Comparison of ENCODE assay signal across 8 cellular contexts in the genomic region with DNA sequence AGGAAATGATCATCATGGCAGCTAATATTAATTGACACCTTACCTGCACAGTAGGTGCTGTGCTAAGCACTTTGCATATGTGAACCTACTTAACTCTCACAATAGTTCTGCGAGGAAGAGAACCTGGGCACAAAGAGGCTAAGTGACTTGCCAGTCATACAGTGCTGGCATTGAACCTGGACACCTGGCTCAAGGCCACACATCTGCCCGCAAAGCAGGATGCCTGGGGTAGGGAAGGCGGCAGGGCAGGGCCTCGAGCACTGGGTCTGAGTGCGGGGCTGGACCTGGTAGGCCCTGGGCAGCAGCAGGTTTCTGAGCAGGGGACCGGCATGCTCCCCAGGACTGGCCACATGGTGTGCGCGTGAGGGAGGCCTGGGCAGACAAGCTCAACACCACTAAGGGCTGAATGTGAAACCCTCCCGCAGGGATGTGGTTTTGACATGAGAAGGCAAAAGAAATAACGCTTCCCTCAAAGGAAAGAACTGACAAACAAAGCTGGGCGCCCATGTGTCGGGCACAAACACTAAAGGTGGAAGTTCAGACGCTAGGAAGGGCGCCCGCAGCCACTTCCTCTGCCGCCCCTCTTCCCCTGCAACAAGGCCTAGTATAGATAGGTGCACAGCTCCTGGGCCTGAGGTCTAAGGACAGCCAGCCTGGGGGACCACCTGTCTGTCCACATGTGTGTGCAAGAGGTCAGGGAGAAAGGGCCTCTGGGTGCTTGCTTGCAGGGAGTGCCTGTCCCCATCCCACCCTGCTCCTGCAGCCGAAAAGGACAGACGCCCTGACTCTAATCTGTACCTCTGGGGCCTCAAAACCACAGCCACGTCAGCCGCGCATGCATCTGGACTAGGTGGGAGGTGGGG.
A peak's percentile ranks its signal among the peaks of the same experiment; 100 is the strongest.
DNase-seq lines count a peak whose midpoint lies in the region; ATAC-seq and TF ChIP-seq lines count a peak whose summit lies in the region.

No MANE protein-coding gene starts in this region.

- H3K4me3 ChIP-seq in NB4 (ENCODE audit: low read depth, low read length) = no peak overlapping the region

- no peak for TF ChIP-seq POLR2A in NB4 (IDR thresholded peaks at IDR 0.05; ENCODE audit: extremely low read depth, insufficient read length)

- no peaks in the 10 kb centered on the region for H3K9me3 ChIP-seq in CD4-positive, alpha-beta T cell (ENCODE audit: control insufficient read depth, low read length)

- CTCF ChIA-PET in CD4-positive, alpha-beta T cell (lab: Charles Lee) = interaction anchor here (0.7 to 15.6 kb wide), 3 partner anchors 27 to 90 kb away, joined by 3 to 303 read pairs (median 3); a partner anchor contains a TSS

- peaks cover 96% of the 10 kb centered on the region for H3K4me1 Mint-ChIP-seq in CD4-positive, alpha-beta T cell (ENCODE audit: low read depth)
- peaks cover 72 to 88% of the 10 kb centered on the region in 2 donors for H3K4me1 Mint-ChIP-seq in stimulated activated naive B cell treated with anti-CD40 and anti-IgM and Interleukin-4, amounts not matched to agents 10 μg/mL and 1 μg/mL and 100 μg/mL, for 72 hours
- H3K4me1 Mint-ChIP-seq in HFFc6 (ENCODE audit: low read depth) = peaks cover 32% of the 10 kb centered on the region

- H3K9me3 Mint-ChIP-seq in CD4-positive, alpha-beta T cell = no peaks in the 10 kb centered on the region
- H3K9me3 Mint-ChIP-seq in stimulated activated naive B cell treated with anti-CD40 and anti-IgM and Interleukin-4, amounts not matched to agents 10 μg/mL and 1 μg/mL and 100 μg/mL, for 72 hours = no peaks in the 10 kb centered on the region
- no peaks in the 10 kb centered on the region for H3K9me3 Mint-ChIP-seq in HFFc6

- peak; percentile 44 for ATAC-seq in CD4-positive, alpha-beta T cell (ENCODE audit: poor library complexity)
- ATAC-seq in left colon (no peak), GM19328 (IDR thresholded peaks at IDR 0.05; ENCODE audit: unreplicated experiment) (no peak)
- peak; percentile 51 to 60 for ATAC-seq in stimulated activated naive B cell treated with anti-CD40 and anti-IgM and Interleukin-4, amounts not matched to agents 10 μg/mL and 1 μg/mL and 100 μg/mL, for 72 hours (replicated peaks)

- no peaks in the 10 kb centered on the region for H3K27me3 ChIP-seq in CD4-positive, alpha-beta T cell (ENCODE audit: control insufficient read depth, insufficient read depth, low read length)

- POLR2A ChIA-PET in CD4-positive, alpha-beta T cell (lab: Charles Lee) = interaction anchor here (0.6 to 32.8 kb wide), 21 partner anchors 8 to 347 kb away, joined by 3 to 1478 read pairs (median 5); a partner anchor contains a TSS

- H3K27me3 Mint-ChIP-seq in CD4-positive, alpha-beta T cell = no peaks in the 10 kb centered on the region
- no peaks in the 10 kb centered on the region for H3K27me3 Mint-ChIP-seq in stimulated activated naive B cell treated with anti-CD40 and anti-IgM and Interleukin-4, amounts not matched to agents 10 μg/mL and 1 μg/mL and 100 μg/mL, for 72 hours
- peaks cover 5% of the 10 kb centered on the region; the same call in 1 of the 2 replicates for H3K27me3 Mint-ChIP-seq in HFFc6 (ENCODE audit: insufficient read depth)

- H3K4me3 Mint-ChIP-seq in CD4-positive, alpha-beta T cell = peak overlapping the region; percentile 80
- H3K4me3 Mint-ChIP-seq in stimulated activated naive B cell treated with anti-CD40 and anti-IgM and Interleukin-4, amounts not matched to agents 10 μg/mL and 1 μg/mL and 100 μg/mL, for 72 hours = peak overlapping the region in 1 of 2 donors; percentile 39
- H3K4me3 Mint-ChIP-seq in HFFc6 = no peak overlapping the region

- no peak for TF ChIP-seq CTCF in CD4-positive, alpha-beta T cell (IDR thresholded peaks at IDR 0.05)
- TF ChIP-seq CTCF in NB4 (IDR thresholded peaks at IDR 0.05; ENCODE audit: low read depth, low read length) (peak; percentile 16), HFFc6 (IDR thresholded peaks at IDR 0.05) (no peak)

- peak overlapping the region; percentile 96 for H3K27ac ChIP-seq in CD4-positive, alpha-beta T cell (ENCODE audit: low read depth, low read length)

- peak; percentile 69 to 91 (median 78) for DNase-seq in CD4-positive, alpha-beta T cell
- DNase-seq in NB4 (ENCODE audit: low read depth) (peak; percentile 99), activated T-cell treated with anti-CD3 and anti-CD28 coated beads for 48 hours (ENCODE audit: low read depth) (peak; percentile 66), left colon (peak; percentile 71 to 74), HFFc6 (no peak), NCI-H82 (lab: John Stamatoyannopoulos, UW) (no peak)
- peak; percentile 66 for DNase-seq in stimulated activated naive B cell treated with anti-CD40 and anti-IgM and Interleukin-4, amounts not matched to agents 10 μg/mL and 1 μg/mL and 100 μg/mL, for 72 hours

- intact Hi-C loops in CD4-positive, alpha-beta T cell (cut with DNase I, micrococcal nuclease) = loop anchor here in 1 of 2 experiments (1.0 to 5.0 kb wide), 5 partner anchors 40 to 348 kb away; no protein-coding TSS in a partner anchor
- intact Hi-C loops in left colon (cut with DNase I, micrococcal nuclease) = loop anchor here (10.0 kb wide), 2 partner anchors 81 to 91 kb away; a partner anchor contains a TSS

- no peaks in the 10 kb centered on the region for H3K36me3 Mint-ChIP-seq in CD4-positive, alpha-beta T cell (ENCODE audit: low read depth)
- H3K36me3 Mint-ChIP-seq in stimulated activated naive B cell treated with anti-CD40 and anti-IgM and Interleukin-4, amounts not matched to agents 10 μg/mL and 1 μg/mL and 100 μg/mL, for 72 hours = no peaks in the 10 kb centered on the region
- no peaks in the 10 kb centered on the region for H3K36me3 Mint-ChIP-seq in HFFc6 (ENCODE audit: low read depth)

- H3K27ac Mint-ChIP-seq in CD4-positive, alpha-beta T cell = peak overlapping the region; percentile 99
- H3K27ac Mint-ChIP-seq in stimulated activated naive B cell treated with anti-CD40 and anti-IgM and Interleukin-4, amounts not matched to agents 10 μg/mL and 1 μg/mL and 100 μg/mL, for 72 hours = peak overlapping the region; percentile 53
- H3K27ac Mint-ChIP-seq in HFFc6 = no peak overlapping the region

Comparison
In these comparisons a context has a peak if more than half of its experiments do, and no peak if none do; other contexts are left out.
1. ATAC-seq: peak in CD4-positive, alpha-beta T cell (single experiment) and stimulated activated naive B cell treated with anti-CD40 and anti-IgM and Interleukin-4, amounts not matched to agents 10 μg/mL and 1 μg/mL and 100 μg/mL, for 72 hours (2 of 2); none in left colon (single experiment) and GM19328 (single experiment).
2. DNase-seq: peak in CD4-positive, alpha-beta T cell (10 of 10), NB4 (single experiment), activated T-cell treated with anti-CD3 and anti-CD28 coated beads for 48 hours (single experiment), left colon (2 of 2) and stimulated activated naive B cell treated with anti-CD40 and anti-IgM and Interleukin-4, amounts not matched to agents 10 μg/mL and 1 μg/mL and 100 μg/mL, for 72 hours (single experiment); none in HFFc6 (single experiment) and NCI-H82 (single experiment).